ENCODE assay signal across 8 cellular contexts in the genomic region with DNA sequence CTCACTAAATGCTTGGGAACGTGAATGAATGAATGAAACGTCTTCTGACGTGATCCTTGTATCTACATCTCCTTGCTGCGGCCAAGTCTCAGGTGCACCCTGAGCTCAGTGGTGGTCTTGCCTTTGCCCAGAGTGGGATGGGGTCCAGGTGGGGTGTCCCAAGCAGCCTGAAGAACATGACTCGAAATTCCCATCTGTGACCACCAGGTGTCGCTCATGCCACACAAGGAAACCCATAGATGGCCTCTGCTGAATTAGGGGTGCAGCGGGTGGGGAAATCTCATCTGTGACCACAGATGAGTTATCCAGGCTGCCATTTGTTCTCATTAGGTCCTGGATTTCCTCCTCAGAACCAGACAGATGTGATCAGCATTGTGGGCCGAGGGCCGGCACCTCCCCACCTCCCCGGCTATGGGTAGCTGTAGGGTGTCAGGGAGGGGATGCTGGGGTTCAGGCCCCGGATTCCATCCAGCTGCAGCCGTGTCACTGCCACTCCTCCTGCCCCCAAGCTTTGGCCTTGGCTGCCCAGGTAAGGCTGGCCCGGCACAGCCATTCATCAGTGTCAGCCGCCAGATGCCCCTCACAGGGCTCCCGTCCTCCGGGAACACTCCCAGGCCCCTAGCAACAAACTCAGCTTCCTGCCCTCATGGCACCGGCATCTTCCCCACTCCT. TPM values are rescaled to one million over a fixed set of nuclear protein-coding genes. Genes with fewer than 3 reads are reported as not detected.
DNase-seq lines count a peak whose midpoint lies in the region; ATAC-seq, FAIRE-seq and TF ChIP-seq lines count a peak whose summit lies in the region.

No MANE protein-coding gene starts in this region.

- peaks cover 0 to 3% (median 0%) of the 10 kb centered on the region in 8 donors for H3K9me3 Mint-ChIP-seq in CD4-positive, alpha-beta memory T cell
- no peaks in the 10 kb centered on the region for H3K9me3 Mint-ChIP-seq in naive thymus-derived CD4-positive, alpha-beta T cell
- H3K9me3 Mint-ChIP-seq in stimulated activated naive B cell treated with anti-CD40 and anti-IgM and Interleukin-4, amounts not matched to agents 10 μg/mL and 1 μg/mL and 100 μg/mL, for 72 hours = no peaks in the 10 kb centered on the region

- H3K27me3 Mint-ChIP-seq in CD4-positive, alpha-beta memory T cell = no peaks in the 10 kb centered on the region
- no peaks in the 10 kb centered on the region for H3K27me3 Mint-ChIP-seq in naive thymus-derived CD4-positive, alpha-beta T cell
- H3K27me3 Mint-ChIP-seq in stimulated activated naive B cell treated with anti-CD40 and anti-IgM and Interleukin-4, amounts not matched to agents 10 μg/mL and 1 μg/mL and 100 μg/mL, for 72 hours = no peaks in the 10 kb centered on the region

- no peak overlapping the region for H3K4me3 ChIP-seq in CD4-positive, alpha-beta memory T cell (ENCODE audit: low read length in 2 of 2)
- no peak overlapping the region for H3K4me3 ChIP-seq in endothelial cell of umbilical vein (replicated peaks in 1 of 3; ENCODE audit: insufficient read depth in 1 of 3, low read depth in 1 of 3, low read length in 3 of 3)
- H3K4me3 ChIP-seq in naive thymus-derived CD4-positive, alpha-beta T cell (ENCODE audit: low read length) = no peak overlapping the region

- H3K4me2 ChIP-seq in endothelial cell of umbilical vein (ENCODE audit: insufficient read depth, low read length) = no peak overlapping the region

- no TSS peak for BruUV-seq in endothelial cell of umbilical vein (replicated peaks; lab: Mats Ljungman, UMichigan)

- TF ChIP-seq POLR2A in H54 (IDR thresholded peaks at IDR 0.05; ENCODE audit: low read depth, low read length) (no peak), endothelial cell of umbilical vein (IDR thresholded peaks at IDR 0.05; ENCODE audit: low read depth, low read length) (no peak)

- peaks cover 26 to 43% (median 34%) of the 10 kb centered on the region in 4 donors for H3K4me1 Mint-ChIP-seq in CD4-positive, alpha-beta memory T cell
- H3K4me1 Mint-ChIP-seq in naive thymus-derived CD4-positive, alpha-beta T cell = peaks cover 20 to 45% (median 34%) of the 10 kb centered on the region in 7 donors
- peaks cover 29 to 45% of the 10 kb centered on the region in 2 donors for H3K4me1 Mint-ChIP-seq in stimulated activated naive B cell treated with anti-CD40 and anti-IgM and Interleukin-4, amounts not matched to agents 10 μg/mL and 1 μg/mL and 100 μg/mL, for 72 hours

- no peaks in the 10 kb centered on the region for H4K20me1 ChIP-seq in endothelial cell of umbilical vein (replicated peaks; ENCODE audit: control insufficient read depth, extremely low read depth, insufficient read depth, low read length)

- H3K27ac ChIP-seq in CD4-positive, alpha-beta memory T cell (ENCODE audit: low read depth, low read length) = no peak overlapping the region
- no peak overlapping the region for H3K27ac ChIP-seq in endothelial cell of umbilical vein (ENCODE audit: insufficient read depth, low read depth, low read length)
- H3K27ac ChIP-seq in naive thymus-derived CD4-positive, alpha-beta T cell (ENCODE audit: low read depth, low read length) = no peak overlapping the region

- H3K36me3 Mint-ChIP-seq in CD4-positive, alpha-beta memory T cell = peaks cover 0 to 2% of the 10 kb centered on the region in 2 donors
- H3K36me3 Mint-ChIP-seq in naive thymus-derived CD4-positive, alpha-beta T cell = peaks cover 0 to 8% (median 2%) of the 10 kb centered on the region in 5 donors
- H3K36me3 Mint-ChIP-seq in stimulated activated naive B cell treated with anti-CD40 and anti-IgM and Interleukin-4, amounts not matched to agents 10 μg/mL and 1 μg/mL and 100 μg/mL, for 72 hours = no peaks in the 10 kb centered on the region

- H3K9me1 ChIP-seq in endothelial cell of umbilical vein (replicated peaks; ENCODE audit: control insufficient read depth, extremely low read depth, insufficient read depth, low read length) = no peaks in the 10 kb centered on the region

- dilution Hi-C loops in endothelial cell of umbilical vein (cut with MboI; ENCODE audit: extremely low pct_ligation_motif_present, low sequenced_read_pairs) = no loop called here

- no peaks in the 10 kb centered on the region for H3K79me2 ChIP-seq in endothelial cell of umbilical vein (ENCODE audit: control insufficient read depth, insufficient read depth, low read length)

- FAIRE-seq in H54 (lab: Jason Lieb, UNC) = no peak
- FAIRE-seq in endothelial cell of umbilical vein (lab: Jason Lieb, UNC) = peak; percentile 87

- peak; percentile 78 to 81 for TF ChIP-seq CTCF in endothelial cell of umbilical vein (IDR thresholded peaks at IDR 0.05; ENCODE audit: extremely low read depth in 1 of 2, insufficient read depth in 1 of 2, low read depth in 1 of 2, low read length in 2 of 2)

- POLR2A ChIA-PET in CD4-positive, alpha-beta memory T cell (lab: Charles Lee; ENCODE audit: partially characterized antibody) = interaction anchor here (0.5 to 1.4 kb wide), 4 partner anchors 13 to 155 kb away, joined by 3 to 5 read pairs (median 3); no protein-coding TSS in a partner anchor
- POLR2A ChIA-PET in endothelial cell of umbilical vein (lab: Charles Lee) = interaction anchor here (0.7 kb wide), 1 partner anchor 130 kb away, joined by 3 read pairs; no protein-coding TSS in a partner anchor
- POLR2A ChIA-PET in naive thymus-derived CD4-positive, alpha-beta T cell (lab: Charles Lee) = no interaction called here

- H3K9me3 ChIP-seq in CD4-positive, alpha-beta memory T cell (ENCODE audit: control insufficient read depth in 1 of 2, low read length in 2 of 2) = no peaks in the 10 kb centered on the region
- no peaks in the 10 kb centered on the region for H3K9me3 ChIP-seq in endothelial cell of umbilical vein (replicated peaks; ENCODE audit: control insufficient read depth, insufficient read depth, low read length)
- H3K9me3 ChIP-seq in naive thymus-derived CD4-positive, alpha-beta T cell (ENCODE audit: control insufficient read depth in 2 of 3, low read length in 3 of 3) = no peaks in the 10 kb centered on the region

- H3K4me1 ChIP-seq in CD4-positive, alpha-beta memory T cell (ENCODE audit: insufficient read depth, low read length) = peaks cover 44% of the 10 kb centered on the region
- H3K4me1 ChIP-seq in endothelial cell of umbilical vein (ENCODE audit: control insufficient read depth, extremely low read depth, insufficient read depth, low read length) = peaks cover 23% of the 10 kb centered on the region
- H3K4me1 ChIP-seq in naive thymus-derived CD4-positive, alpha-beta T cell (ENCODE audit: control insufficient read depth in 2 of 2, insufficient read depth in 2 of 2, low read length in 2 of 2) = peaks cover 14 to 19% of the 10 kb centered on the region in 2 donors

- no peak overlapping the region for H2AFZ ChIP-seq in endothelial cell of umbilical vein (ENCODE audit: low read depth, low read length)

- intact Hi-C loops in CD4-positive, alpha-beta memory T cell (cut with micrococcal nuclease) = loop anchor here (1.0 to 10.0 kb wide), 6 partner anchors 90 to 807 kb away; a partner anchor contains a TSS
- intact Hi-C loops in endothelial cell of umbilical vein (cut with micrococcal nuclease) = loop anchor here (1.0 to 10.0 kb wide), 8 partner anchors 108 to 1770 kb away; a partner anchor contains a TSS
- intact Hi-C loops in naive thymus-derived CD4-positive, alpha-beta T cell (cut with micrococcal nuclease) = loop anchor here (1.0 to 10.0 kb wide), 13 partner anchors 14 to 1820 kb away; a partner anchor contains a TSS

- H3K27ac Mint-ChIP-seq in CD4-positive, alpha-beta memory T cell = peak overlapping the region; percentile 45 to 94 (median 78)
- peak overlapping the region; percentile 25 to 96 (median 82) for H3K27ac Mint-ChIP-seq in naive thymus-derived CD4-positive, alpha-beta T cell
- H3K27ac Mint-ChIP-seq in stimulated activated naive B cell treated with anti-CD40 and anti-IgM and Interleukin-4, amounts not matched to agents 10 μg/mL and 1 μg/mL and 100 μg/mL, for 72 hours = peak overlapping the region; percentile 92

- DNase-seq in CD4-positive, alpha-beta memory T cell = peak; percentile 61 to 71 (median 69)
- peak; percentile 78 for DNase-seq in H54 (ENCODE audit: insufficient read length, low spot score)
- peak; percentile 44 for DNase-seq in NOMO-1 treated with DMSO at 0.1 percent for 48 hours (lab: John Stamatoyannopoulos, UW; ENCODE audit: unreplicated experiment)
- DNase-seq in activated CD8-positive, alpha-beta memory T cell treated with anti-CD3 and anti-CD28 coated beads, Interleukin-2, amount 50 U/mL, for 24 hours (ENCODE audit: extremely low read depth) = peak; percentile 55
- DNase-seq in endothelial cell of umbilical vein (ENCODE audit: low read depth, low spot score) = peak; percentile 66
- DNase-seq in naive thymus-derived CD4-positive, alpha-beta T cell = peak; percentile 54 to 79 (median 69)
- DNase-seq in stimulated activated naive B cell treated with anti-CD40 and anti-IgM and Interleukin-4, amounts not matched to agents 10 μg/mL and 1 μg/mL and 100 μg/mL, for 72 hours = peak; percentile 65

- peak; percentile 44 for ATAC-seq in naive thymus-derived CD4-positive, alpha-beta T cell
- ATAC-seq in stimulated activated naive B cell treated with anti-CD40 and anti-IgM and Interleukin-4, amounts not matched to agents 10 μg/mL and 1 μg/mL and 100 μg/mL, for 72 hours (replicated peaks) = peak in 1 of 2 donors; percentile 24
- ATAC-seq in HG02973 (IDR thresholded peaks at IDR 0.05; ENCODE audit: unreplicated experiment) = no peak

- peak overlapping the region in 7 of 8 donors; percentile 64 to 85 (median 75) for H3K4me3 Mint-ChIP-seq in CD4-positive, alpha-beta memory T cell
- H3K4me3 Mint-ChIP-seq in naive thymus-derived CD4-positive, alpha-beta T cell = peak overlapping the region; percentile 5 to 84 (median 59)
- peak overlapping the region; percentile 57 to 71 for H3K4me3 Mint-ChIP-seq in stimulated activated naive B cell treated with anti-CD40 and anti-IgM and Interleukin-4, amounts not matched to agents 10 μg/mL and 1 μg/mL and 100 μg/mL, for 72 hours

- no peak overlapping the region for H3K9ac ChIP-seq in endothelial cell of umbilical vein (replicated peaks; ENCODE audit: extremely low read depth, insufficient read depth, low read length)

- CTCF ChIA-PET in CD4-positive, alpha-beta memory T cell (lab: Charles Lee; ENCODE audit: partially characterized antibody) = interaction anchor here (0.6 to 4.7 kb wide), 37 partner anchors 11 to 1032 kb away, joined by 3 to 49 read pairs (median 4); no protein-coding TSS in a partner anchor
- CTCF ChIA-PET in endothelial cell of umbilical vein (lab: Charles Lee) = interaction anchor here (0.6 to 3.3 kb wide), 27 partner anchors 10 to 1767 kb away, joined by 3 to 21 read pairs (median 4); no protein-coding TSS in a partner anchor
- CTCF ChIA-PET in naive thymus-derived CD4-positive, alpha-beta T cell (lab: Charles Lee) = interaction anchor here (0.6 to 4.4 kb wide), 10 partner anchors 17 to 1031 kb away, joined by 3 to 29 read pairs (median 4); no protein-coding TSS in a partner anchor

- no peaks in the 10 kb centered on the region for H3K36me3 ChIP-seq in CD4-positive, alpha-beta memory T cell (ENCODE audit: insufficient read depth, low read length)
- no peaks in the 10 kb centered on the region for H3K36me3 ChIP-seq in endothelial cell of umbilical vein (ENCODE audit: control insufficient read depth in 2 of 2, extremely low read depth in 1 of 2, insufficient read depth in 2 of 2, low read length in 2 of 2)
- no peaks in the 10 kb centered on the region for H3K36me3 ChIP-seq in naive thymus-derived CD4-positive, alpha-beta T cell (ENCODE audit: control insufficient read depth in 2 of 3, insufficient read depth in 3 of 3, low read length in 3 of 3)

- H3K27me3 ChIP-seq in CD4-positive, alpha-beta memory T cell (ENCODE audit: insufficient read depth, low read length) = no peaks in the 10 kb centered on the region
- no peaks in the 10 kb centered on the region for H3K27me3 ChIP-seq in endothelial cell of umbilical vein (ENCODE audit: control insufficient read depth in 2 of 2, insufficient read depth in 2 of 2, low read length in 2 of 2)
- no peaks in the 10 kb centered on the region for H3K27me3 ChIP-seq in naive thymus-derived CD4-positive, alpha-beta T cell (ENCODE audit: control insufficient read depth in 2 of 2, insufficient read depth in 2 of 2, low read length in 2 of 2)

RNA-seq across cellular contexts. Expression of a gene that starts 21.0 kb away (rescaled TPM):
- 10 to 100 TPM; 14.9 to 16.6 TPM for total RNA-seq in CD4-positive, alpha-beta memory T cell
- 10 to 100 TPM in 1 of 2 donors, 1 to 10 TPM in 1; 4.4 to 10.2 TPM for polyA plus RNA-seq in CD4-positive, alpha-beta memory T cell
- total RNA-seq in endothelial cell of umbilical vein = 56.0 and 63.0 TPM in 2 replicates
- 75.1 and 95.5 TPM in 2 replicates for polyA plus RNA-seq in endothelial cell of umbilical vein
- polyA plus RNA-seq in endothelial cell of umbilical vein (2011; cell fraction: cytosol; rRNA removed) = 71.0 and 81.6 TPM in 2 replicates
- polyA plus RNA-seq in endothelial cell of umbilical vein (2011; cell fraction: nucleus; rRNA removed) = 43.9 and 56.3 TPM in 2 replicates
- polyA plus RNA-seq in endothelial cell of umbilical vein (2012) = 56.8 and 58.8 TPM in 2 replicates
- polyA minus RNA-seq in endothelial cell of umbilical vein = 106 TPM in 2 replicates
- 18.8 TPM for polyA minus RNA-seq in endothelial cell of umbilical vein (2011; cell fraction: cytosol; rRNA and poly(A)+ RNA removed)
- polyA minus RNA-seq in endothelial cell of umbilical vein (2011; cell fraction: nucleus; rRNA and poly(A)+ RNA removed) = 35.5 and 39.8 TPM in 2 replicates
- 10 to 100 TPM; 18.1 to 25.7 (median 21.0) TPM for total RNA-seq in naive thymus-derived CD4-positive, alpha-beta T cell
- 1 to 10 TPM; 4.2 to 9.2 TPM for polyA plus RNA-seq in naive thymus-derived CD4-positive, alpha-beta T cell
